In genomic region chr7:24975172-24975571, GRCh38 we compare ENCODE assay signal across 1 cellular context.
A peak's percentile ranks its signal among the peaks of the same experiment; 100 is the strongest.
TF ChIP-seq lines count a peak whose summit lies in the region.

No MANE protein-coding gene starts in this region.

TF ChIP-seq in K562, 482 proteins besides CTCF, POLR2A, EP300 and RAD21 (continued from another document):
- no peak for TF ChIP-seq TRIM24 (IDR thresholded peaks at IDR 0.05)
- no peak for TF ChIP-seq CEBPG (CRISPR knock-in tag; IDR thresholded peaks at IDR 0.05)
- TF ChIP-seq CEBPG (tag; conservative IDR thresholded peaks at IDR 0.05 in 1 of 2, IDR thresholded peaks at IDR 0.05 in 1 of 2): peak; percentile 52 to 53; a peak in 2 of 4 replicates
- TF ChIP-seq RERE (CRISPR knock-in tag; IDR thresholded peaks at IDR 0.05; ENCODE audit: borderline replicate concordance): no peak
- no peak for TF ChIP-seq DIDO1 (tag; IDR thresholded peaks at IDR 0.05; ENCODE audit: low read depth)
- TF ChIP-seq SP1 (CRISPR knock-in tag; IDR thresholded peaks at IDR 0.05): no peak
- TF ChIP-seq, protein P1, sequence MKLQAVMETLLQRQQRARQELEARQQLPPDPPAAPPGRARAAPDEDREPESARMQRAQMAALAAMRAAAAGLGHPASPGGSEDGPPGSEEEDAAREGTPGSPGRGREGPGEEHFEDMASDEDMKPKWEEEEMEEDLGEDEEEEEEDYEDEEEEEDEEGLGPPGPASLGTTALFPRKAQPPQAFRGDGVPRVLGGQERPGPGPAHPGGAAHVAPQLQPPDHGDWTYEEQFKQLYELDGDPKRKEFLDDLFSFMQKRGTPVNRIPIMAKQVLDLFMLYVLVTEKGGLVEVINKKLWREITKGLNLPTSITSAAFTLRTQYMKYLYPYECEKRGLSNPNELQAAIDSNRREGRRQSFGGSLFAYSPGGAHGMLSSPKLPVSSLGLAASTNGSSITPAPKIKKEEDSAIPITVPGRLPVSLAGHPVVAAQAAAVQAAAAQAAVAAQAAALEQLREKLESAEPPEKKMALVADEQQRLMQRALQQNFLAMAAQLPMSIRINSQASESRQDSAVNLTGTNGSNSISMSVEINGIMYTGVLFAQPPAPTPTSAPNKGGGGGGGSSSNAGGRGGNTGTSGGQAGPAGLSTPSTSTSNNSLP (IDR thresholded peaks at IDR 0.05; ENCODE audit: borderline replicate concordance, low read depth, low read length): no peak
- no peak for TF ChIP-seq ZNF780A (CRISPR knock-in tag; IDR thresholded peaks at IDR 0.05)
